7 cellular contexts compared by ENCODE assay signal in genomic region chr15:72796515-72797337, GRCh38. TPM values are rescaled to one million over a fixed set of nuclear protein-coding genes. Genes with fewer than 3 reads are reported as not detected.
DNase-seq lines count a peak whose midpoint lies in the region; ATAC-seq, FAIRE-seq and TF ChIP-seq lines count a peak whose summit lies in the region.

No MANE protein-coding gene starts in this region.

- H3K27ac ChIP-seq in brain microvascular endothelial cell (no peak overlapping the region), skeletal muscle tissue (ENCODE audit: low read depth, low read length) (peak overlapping the region; percentile 54)

- DNase-seq in GM12864 (ENCODE audit: low read depth) (no peak), HTR-8/SVneo (ENCODE audit: insufficient read length, low spot score) (peak; percentile 75), T-helper 17 cell (peak; percentile 34 to 53 (median 35)), brain microvascular endothelial cell (no peak)
- no peak for DNase-seq in stimulated activated naive CD4-positive, alpha-beta T cell treated with Interleukin-2 at 50 U/mL for 16 hours (lab: John Stamatoyannopoulos, UW)

- ATAC-seq in T-helper 17 cell, result peak; percentile 91

- TF ChIP-seq CTCF in GM12864 (IDR thresholded peaks at IDR 0.05; ENCODE audit: low read depth, low read length, missing control alignments) (peak; percentile 58), brain microvascular endothelial cell (IDR thresholded peaks at IDR 0.05; ENCODE audit: low read depth, low read length, missing control alignments) (peak; percentile 37)

- peaks cover 4% of the 10 kb centered on the region for H3K36me3 Mint-ChIP-seq in T-helper 17 cell (ENCODE audit: low read depth)

- H3K4me1 Mint-ChIP-seq in T-helper 17 cell, result peaks cover 8% of the 10 kb centered on the region

- H3K27ac Mint-ChIP-seq in T-helper 17 cell, result peak overlapping the region; percentile 83

- no peaks in the 10 kb centered on the region for H3K9me3 ChIP-seq in T-helper 17 cell (ENCODE audit: control insufficient read depth, low read length, poor library complexity, severe bottlenecking)
- H3K9me3 ChIP-seq in iPS-18c (ENCODE audit: control insufficient read depth, insufficient read depth, low read length), result no peaks in the 10 kb centered on the region
- no peaks in the 10 kb centered on the region for H3K9me3 ChIP-seq in skeletal muscle tissue (ENCODE audit: control insufficient read depth in 3 of 3, low read length in 3 of 3)

- peak overlapping the region; percentile 22 to 77 (median 77) for H3K9ac ChIP-seq in skeletal muscle tissue (ENCODE audit: low read depth in 1 of 3, low read length in 3 of 3)

- in situ Hi-C loops in brain microvascular endothelial cell (cut with HindIII; ENCODE audit: low pct_ligation_motif_present, low sequenced_read_pairs), result no loop called here

- peaks cover 4 to 10% (median 4%) of the 10 kb centered on the region in 3 donors for H3K4me1 ChIP-seq in skeletal muscle tissue (ENCODE audit: control insufficient read depth in 3 of 3, insufficient read depth in 3 of 3, low read length in 3 of 3)

- peak; percentile 88 for FAIRE-seq in HTR-8/SVneo (lab: Jason Lieb, UNC)

- H3K27me3 Mint-ChIP-seq in T-helper 17 cell, result peaks cover 15% of the 10 kb centered on the region

- peak overlapping the region; percentile 97 for H3K4me3 Mint-ChIP-seq in T-helper 17 cell

- H3K36me3 ChIP-seq in brain microvascular endothelial cell (replicated peaks) (no peaks in the 10 kb centered on the region), skeletal muscle tissue (ENCODE audit: control insufficient read depth in 3 of 3, insufficient read depth in 3 of 3, low read length in 3 of 3) (no peaks in the 10 kb centered on the region)

- peak overlapping the region; percentile 44 for H3K4me3 ChIP-seq in GM12864 (ENCODE audit: low read depth, low read length)
- peak overlapping the region; percentile 60 for H3K4me3 ChIP-seq in brain microvascular endothelial cell (ENCODE audit: low read depth, low read length)
- peak overlapping the region; percentile 63 for H3K4me3 ChIP-seq in iPS-18c (ENCODE audit: insufficient read depth, low read depth, low read length)
- H3K4me3 ChIP-seq in skeletal muscle tissue (ENCODE audit: low read length in 3 of 3), result peak overlapping the region; percentile 61 to 73 (median 73)

- H3K27me3 ChIP-seq in brain microvascular endothelial cell (replicated peaks) (no peaks in the 10 kb centered on the region), skeletal muscle tissue (ENCODE audit: control insufficient read depth in 3 of 3, insufficient read depth in 3 of 3, low read length in 3 of 3) (no peaks in the 10 kb centered on the region)

RNA-seq across cellular contexts. Expression of gene ADPGK, which starts 13.2 kb away (rescaled TPM):
- total RNA-seq in T-helper 17 cell (100 to 1,000 TPM; 115 to 124 TPM), skeletal muscle tissue (39.1 TPM)

Comparison
In these comparisons a context has a peak if more than half of its experiments do, and no peak if none do; other contexts are left out.
1. DNase-seq: peak in HTR-8/SVneo (single experiment) and T-helper 17 cell (3 of 3); none in GM12864 (single experiment), brain microvascular endothelial cell (single experiment) and stimulated activated naive CD4-positive, alpha-beta T cell treated with Interleukin-2 at 50 U/mL for 16 hours (single experiment).
2. Peak in every context shown above with its lines, with median percentiles within 50 percentile points of each other: H3K4me3 ChIP-seq.